Comparison of ENCODE assay signal across 1 cellular context in genomic region chr12:51217133-51217967, GRCh38.
A peak's percentile ranks its signal among the peaks of the same experiment; 100 is the strongest.
TF ChIP-seq lines count a peak whose summit lies in the region.

No MANE protein-coding gene starts in this region.

TF ChIP-seq in WTC11, 78 proteins besides CTCF, POLR2A, EP300 and RAD21 (continued from another document):
- TF ChIP-seq, protein P1, sequence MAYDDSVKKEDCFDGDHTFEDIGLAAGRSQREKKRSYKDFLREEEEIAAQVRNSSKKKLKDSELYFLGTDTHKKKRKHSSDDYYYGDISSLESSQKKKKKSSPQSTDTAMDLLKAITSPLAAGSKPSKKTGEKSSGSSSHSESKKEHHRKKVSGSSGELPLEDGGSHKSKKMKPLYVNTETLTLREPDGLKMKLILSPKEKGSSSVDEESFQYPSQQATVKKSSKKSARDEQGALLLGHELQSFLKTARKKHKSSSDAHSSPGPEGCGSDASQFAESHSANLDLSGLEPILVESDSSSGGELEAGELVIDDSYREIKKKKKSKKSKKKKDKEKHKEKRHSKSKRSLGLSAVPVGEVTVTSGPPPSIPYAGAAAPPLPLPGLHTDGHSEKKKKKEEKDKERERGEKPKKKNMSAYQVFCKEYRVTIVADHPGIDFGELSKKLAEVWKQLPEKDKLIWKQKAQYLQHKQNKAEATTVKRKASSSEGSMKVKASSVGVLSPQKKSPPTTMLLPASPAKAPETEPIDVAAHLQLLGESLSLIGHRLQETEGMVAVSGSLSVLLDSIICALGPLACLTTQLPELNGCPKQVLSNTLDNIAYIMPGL (CRISPR knock-in tag; IDR thresholded peaks at IDR 0.05), result peak; percentile 65; the same call in 1 of the 2 replicates
- TF ChIP-seq, protein P2, sequence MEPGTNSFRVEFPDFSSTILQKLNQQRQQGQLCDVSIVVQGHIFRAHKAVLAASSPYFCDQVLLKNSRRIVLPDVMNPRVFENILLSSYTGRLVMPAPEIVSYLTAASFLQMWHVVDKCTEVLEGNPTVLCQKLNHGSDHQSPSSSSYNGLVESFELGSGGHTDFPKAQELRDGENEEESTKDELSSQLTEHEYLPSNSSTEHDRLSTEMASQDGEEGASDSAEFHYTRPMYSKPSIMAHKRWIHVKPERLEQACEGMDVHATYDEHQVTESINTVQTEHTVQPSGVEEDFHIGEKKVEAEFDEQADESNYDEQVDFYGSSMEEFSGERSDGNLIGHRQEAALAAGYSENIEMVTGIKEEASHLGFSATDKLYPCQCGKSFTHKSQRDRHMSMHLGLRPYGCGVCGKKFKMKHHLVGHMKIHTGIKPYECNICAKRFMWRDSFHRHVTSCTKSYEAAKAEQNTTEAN (CRISPR knock-in tag; IDR thresholded peaks at IDR 0.05), result no peak
- TF ChIP-seq ZNF423 (CRISPR knock-in tag; IDR thresholded peaks at IDR 0.05) (peak; percentile 54), HMGA2 (CRISPR knock-in tag; IDR thresholded peaks at IDR 0.05) (no peak), CDX4 (CRISPR knock-in tag; IDR thresholded peaks at IDR 0.05; ENCODE audit: borderline replicate concordance) (no peak), ZNF138 (CRISPR knock-in tag; conservative IDR thresholded peaks at IDR 0.05) (no peak), MLX (CRISPR knock-in tag; IDR thresholded peaks at IDR 0.05) (no peak), ZNF121 (CRISPR knock-in tag; IDR thresholded peaks at IDR 0.05) (no peak), FOXP1 (CRISPR knock-in tag; IDR thresholded peaks at IDR 0.05; ENCODE audit: borderline replicate concordance) (no peak), ERG (CRISPR knock-in tag; IDR thresholded peaks at IDR 0.05) (no peak)
